Comparison of ENCODE assay signal across 20 cellular contexts in genomic region chr2:141041281-141041680, GRCh38.
DNase-seq lines count a peak whose midpoint lies in the region; ATAC-seq and TF ChIP-seq lines count a peak whose summit lies in the region.
"Had no signal": no experiment of that assay in that cellular context is flagged by ENCODE, and none has a peak within 500 bp of the region (broad histone marks: within the 10 kb centered on the region; RNA-seq: fewer than 3 reads in every experiment).

No MANE protein-coding gene starts in this region.

- no peak overlapping the region for H3K4me3 Mint-ChIP-seq in nephron progenitor cell
- H3K4me3 Mint-ChIP-seq: CD4-positive, alpha-beta memory T cell; HFFc6 had no signal

- H3K4me1 Mint-ChIP-seq in nephron progenitor cell, result no peaks in the 10 kb centered on the region
- H3K4me1 Mint-ChIP-seq: CD4-positive, alpha-beta memory T cell had no signal

- H3K27ac Mint-ChIP-seq in nephron progenitor cell, result no peak overlapping the region
- H3K27ac Mint-ChIP-seq: CD4-positive, alpha-beta memory T cell; HFFc6 had no signal

- H3K9me3 Mint-ChIP-seq in nephron progenitor cell, result no peaks in the 10 kb centered on the region
- H3K9me3 Mint-ChIP-seq: HFFc6 had no signal

- DNase-seq in DMS 273 (lab: John Stamatoyannopoulos, UW; ENCODE audit: unreplicated experiment), result peak; percentile 54
- DNase-seq in DMS 273 treated with DMSO at 0.1 percent for 48 hours (lab: John Stamatoyannopoulos, UW), result no peak
- peak; percentile 28 for DNase-seq in HT1080 (ENCODE audit: low read depth)
- peak; percentile 12 for DNase-seq in cerebellar cortex (ENCODE audit: low spot score)
- DNase-seq in kidney tubule cell (ENCODE audit: low spot score), result peak; percentile 37
- DNase-seq in nephron progenitor cell, result no peak
- DNase-seq: Calu3; CD4-positive, alpha-beta memory T cell; DND-41; GF-D8; HFFc6; Karpas-422; MG63; NCI-H1092 treated with DMSO at 0.1 percent for 48 hours; NCI-H2107; NCI-H345; PC-9; T-helper 1 cell had no signal

- TF ChIP-seq CTCF in nephron progenitor cell (IDR thresholded peaks at IDR 0.05), result no peak

- H3K36me3 Mint-ChIP-seq in nephron progenitor cell (ENCODE audit: low read depth), result no peaks in the 10 kb centered on the region
- H3K36me3 Mint-ChIP-seq: CD4-positive, alpha-beta memory T cell had no signal

- H3K27me3 Mint-ChIP-seq in nephron progenitor cell (ENCODE audit: low read depth, poor library complexity), result no peaks in the 10 kb centered on the region
- H3K27me3 Mint-ChIP-seq: CD4-positive, alpha-beta memory T cell had no signal

- ATAC-seq in HG02938 (IDR thresholded peaks at IDR 0.05; ENCODE audit: unreplicated experiment) (no peak), GM19463 (IDR thresholded peaks at IDR 0.05; ENCODE audit: unreplicated experiment) (no peak)

Comparison
In these comparisons a context has a peak if more than half of its experiments do, and no peak if none do; other contexts are left out.
1. DNase-seq: peak in DMS 273 (single experiment), HT1080 (single experiment), cerebellar cortex (single experiment) and kidney tubule cell (single experiment); none in DMS 273 treated with DMSO at 0.1 percent for 48 hours (single experiment) and nephron progenitor cell (single experiment).